Comparison of ENCODE assay signal across 8 cellular contexts in the genomic region with DNA sequence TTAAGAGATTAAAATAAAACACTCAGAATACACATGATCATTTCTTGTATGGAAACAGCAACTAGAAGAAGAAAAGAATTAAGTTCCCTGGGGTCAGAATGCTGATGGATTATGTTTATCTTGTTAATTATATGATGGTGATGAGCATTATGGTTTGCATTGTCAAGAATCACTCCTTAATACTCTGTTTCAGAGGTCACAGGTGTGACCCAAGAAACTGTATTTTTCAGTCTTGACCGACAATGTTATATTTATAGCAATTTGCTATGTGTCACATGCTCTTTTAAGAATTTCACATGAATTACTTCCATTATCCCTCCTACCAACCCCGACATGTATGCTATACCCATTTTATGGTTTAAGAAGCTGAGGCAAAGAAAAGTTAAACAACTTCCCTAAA. TPM values are rescaled to one million over a fixed set of nuclear protein-coding genes. Genes with fewer than 3 reads are reported as not detected.
"Had no signal": no experiment of that assay in that cellular context is flagged by ENCODE, and none has a peak within 500 bp of the region (broad histone marks: within the 10 kb centered on the region; RNA-seq: fewer than 3 reads in every experiment).

No MANE protein-coding gene starts in this region.

- H3K4me3 ChIP-seq: K562 had no signal

- ATAC-seq: HepG2, K562 had no signal

- DNase-seq: IMR-90, KBM-7 had no signal

- H3K27ac ChIP-seq: HL-60 had no signal

RNA-seq across cellular contexts. Expression of gene CHRM2, which starts 2.7 kb away (rescaled TPM):
- total RNA-seq: HepG2, HT-29, HT1080, K562 had no signal
- polyA plus RNA-seq: HepG2, IgD-negative memory B cell, K562 had no signal
